12 cellular contexts compared by ENCODE assay signal in genomic region chr10:58514102-58514472, GRCh38. TPM values are rescaled to one million over a fixed set of nuclear protein-coding genes. Genes with fewer than 3 reads are reported as not detected.
DNase-seq lines count a peak whose midpoint lies in the region; ATAC-seq and TF ChIP-seq lines count a peak whose summit lies in the region.
"Had no signal": no experiment of that assay in that cellular context is flagged by ENCODE, and none has a peak within 500 bp of the region (broad histone marks: within the 10 kb centered on the region; RNA-seq: fewer than 3 reads in every experiment).

No MANE protein-coding gene starts in this region.

- ATAC-seq in stimulated activated naive CD8-positive, alpha-beta T cell treated with anti-CD3 and anti-CD28 coated beads, Interleukin-15, amount 100 ng/mL, for 72 hours = no peak
- ATAC-seq in naive B cell (ENCODE audit: low read depth in 2 of 2) = no peak

- H3K36me3 Mint-ChIP-seq in stimulated activated naive CD8-positive, alpha-beta T cell treated with anti-CD3 and anti-CD28 coated beads, Interleukin-15, Interleukin-2, amounts not matched to agents 100 ng/mL and 50 ng/mL, for 24 hours (ENCODE audit: low read depth) = no peaks in the 10 kb centered on the region
- H3K36me3 Mint-ChIP-seq in naive B cell = peaks cover 0 to 8% of the 10 kb centered on the region in 2 donors

- no peak overlapping the region for H3K27ac Mint-ChIP-seq in stimulated activated naive CD8-positive, alpha-beta T cell treated with anti-CD3 and anti-CD28 coated beads, Interleukin-15, Interleukin-2, amounts not matched to agents 100 ng/mL and 50 ng/mL, for 24 hours
- H3K27ac Mint-ChIP-seq in stimulated activated naive CD8-positive, alpha-beta T cell treated with anti-CD3 and anti-CD28 coated beads, Interleukin-15, amount 100 ng/mL, for 72 hours = no peak overlapping the region
- H3K27ac Mint-ChIP-seq in naive B cell = no peak overlapping the region

- no peak for TF ChIP-seq CTCF in colonic mucosa (IDR thresholded peaks at IDR 0.05)

- peak overlapping the region; percentile 53 for H3K4me3 ChIP-seq in colonic mucosa

- H3K4me1 ChIP-seq in colonic mucosa = no peaks in the 10 kb centered on the region

- DNase-seq in stimulated activated naive CD8-positive, alpha-beta T cell treated with anti-CD3 and anti-CD28 coated beads, Interleukin-15, amount 100 ng/mL, for 72 hours = no peak
- no peak for DNase-seq in colonic mucosa
- DNase-seq in naive B cell = no peak
- no peak for DNase-seq in AG08395 (ENCODE audit: low spot score)
- no peak for DNase-seq in DMS114 treated with DMSO at 0.1 percent for 48 hours (lab: John Stamatoyannopoulos, UW; ENCODE audit: unreplicated experiment)
- DNase-seq in stimulated activated CD4-positive, alpha-beta T cell treated with anti-CD3 and anti-CD28 coated beads, Interleukin-4, amount 100 ng/mL, for 1 hour = no peak
- DNase-seq in NAMALWA (ENCODE audit: low spot score) = no peak
- DNase-seq: NCI-H510A; stimulated activated naive CD4-positive, alpha-beta T cell treated with Interleukin-2 at 50 U/mL for 16 hours had no signal

- intact Hi-C loops in colonic mucosa (cut with DNase I) = no loop called here

- peak overlapping the region; percentile 51 for H3K27ac ChIP-seq in colonic mucosa
- H3K27ac ChIP-seq: neutrophil had no signal

- no peaks in the 10 kb centered on the region for H3K9me3 ChIP-seq in colonic mucosa
- H3K9me3 ChIP-seq: neutrophil had no signal

- H3K4me1 Mint-ChIP-seq in stimulated activated naive CD8-positive, alpha-beta T cell treated with anti-CD3 and anti-CD28 coated beads, Interleukin-15, Interleukin-2, amounts not matched to agents 100 ng/mL and 50 ng/mL, for 24 hours (ENCODE audit: low read depth) = peaks cover 12% of the 10 kb centered on the region
- peaks cover 12% of the 10 kb centered on the region for H3K4me1 Mint-ChIP-seq in stimulated activated naive CD8-positive, alpha-beta T cell treated with anti-CD3 and anti-CD28 coated beads, Interleukin-15, amount 100 ng/mL, for 72 hours
- H3K4me1 Mint-ChIP-seq in naive B cell = peaks cover 10 to 12% (median 11%) of the 10 kb centered on the region in 3 donors

- peaks cover 44% of the 10 kb centered on the region for H3K27me3 Mint-ChIP-seq in stimulated activated naive CD8-positive, alpha-beta T cell treated with anti-CD3 and anti-CD28 coated beads, Interleukin-15, Interleukin-2, amounts not matched to agents 100 ng/mL and 50 ng/mL, for 24 hours
- peaks cover 45% of the 10 kb centered on the region for H3K27me3 Mint-ChIP-seq in stimulated activated naive CD8-positive, alpha-beta T cell treated with anti-CD3 and anti-CD28 coated beads, Interleukin-15, amount 100 ng/mL, for 72 hours
- peaks cover 34 to 39% (median 38%) of the 10 kb centered on the region in 3 donors for H3K27me3 Mint-ChIP-seq in naive B cell

- H3K9ac ChIP-seq in colonic mucosa (ENCODE audit: low read depth in 2 of 2, low read length in 2 of 2) = no peak overlapping the region

- H3K4me3 Mint-ChIP-seq in stimulated activated naive CD8-positive, alpha-beta T cell treated with anti-CD3 and anti-CD28 coated beads, Interleukin-15, Interleukin-2, amounts not matched to agents 100 ng/mL and 50 ng/mL, for 24 hours = peak overlapping the region; percentile 60
- peak overlapping the region in 1 of 2 donors; percentile 73 for H3K4me3 Mint-ChIP-seq in stimulated activated naive CD8-positive, alpha-beta T cell treated with anti-CD3 and anti-CD28 coated beads, Interleukin-15, amount 100 ng/mL, for 72 hours
- peak overlapping the region in 7 of 8 donors; percentile 29 to 87 (median 73) for H3K4me3 Mint-ChIP-seq in naive B cell

- no peaks in the 10 kb centered on the region for H3K36me3 ChIP-seq in colonic mucosa
- H3K36me3 ChIP-seq: neutrophil had no signal

- H3K9me3 Mint-ChIP-seq in stimulated activated naive CD8-positive, alpha-beta T cell treated with anti-CD3 and anti-CD28 coated beads, Interleukin-15, Interleukin-2, amounts not matched to agents 100 ng/mL and 50 ng/mL, for 24 hours = no peaks in the 10 kb centered on the region
- H3K9me3 Mint-ChIP-seq in stimulated activated naive CD8-positive, alpha-beta T cell treated with anti-CD3 and anti-CD28 coated beads, Interleukin-15, amount 100 ng/mL, for 72 hours = no peaks in the 10 kb centered on the region
- H3K9me3 Mint-ChIP-seq in naive B cell = no peaks in the 10 kb centered on the region
- H3K9me3 Mint-ChIP-seq: dendritic cell treated with granulocyte-macrophage colony-stimulating factor and Interleukin-4, amounts not matched to agents 40 ng/mL and 50 ng/mL, for 4 days had no signal

- no peaks in the 10 kb centered on the region for H3K27me3 ChIP-seq in colonic mucosa

RNA-seq across cellular contexts. Expression of gene BICC1, which starts 1.4 kb away (rescaled TPM):
- 1 to 10 TPM; 1.3 to 2.9 TPM for total RNA-seq in colonic mucosa
- not detected for polyA plus RNA-seq in naive B cell (ENCODE audit: low read depth in 6 of 6)
